10 cellular contexts compared by ENCODE assay signal in genomic region chr12:1812650-1813302, GRCh38. TPM values are rescaled to one million over a fixed set of nuclear protein-coding genes. Genes with fewer than 3 reads are reported as not detected.
DNase-seq lines count a peak whose midpoint lies in the region; ATAC-seq and TF ChIP-seq lines count a peak whose summit lies in the region.
"Had no signal": no experiment of that assay in that cellular context is flagged by ENCODE, and none has a peak within 500 bp of the region (broad histone marks: within the 10 kb centered on the region; RNA-seq: fewer than 3 reads in every experiment).

No MANE protein-coding gene starts in this region.

- H3K4me3 ChIP-seq in skin epidermis (no peak overlapping the region), PC-3 (ENCODE audit: low read length) (no peak overlapping the region)

- TF ChIP-seq CTCF in PC-3 (conservative IDR thresholded peaks at IDR 0.05; ENCODE audit: low read depth, low read length), result no peak

- H3K79me2 ChIP-seq in PC-3 (ENCODE audit: low read length), result no peaks in the 10 kb centered on the region

- no peak overlapping the region for H2AFZ ChIP-seq in PC-3 (ENCODE audit: low read length)

- H3K4me1 ChIP-seq in PC-3 (ENCODE audit: insufficient read depth, low read length), result no peaks in the 10 kb centered on the region

- H3F3A ChIP-seq in PC-3 (ENCODE audit: low read length, unreplicated experiment), result no peaks in the 10 kb centered on the region

- peaks cover 2 to 3% of the 10 kb centered on the region in 2 donors for H3K27me3 Mint-ChIP-seq in T-cell

- CTCF ChIA-PET in T-cell (lab: Charles Lee), result interaction anchor here in 1 of 2 donors (1.2 kb wide), 1 partner anchor 127 kb away, joined by 4 read pairs; no protein-coding TSS in a partner anchor
- CTCF ChIA-PET in PC-3 (lab: Charles Lee), result no interaction called here

- H3K9ac ChIP-seq in PC-3 (ENCODE audit: low read length), result no peak overlapping the region

- DNase-seq in T-cell, result peak in 1 of 34 experiments; percentile 28
- peak; percentile 86 for DNase-seq in cardiac septum (ENCODE audit: low spot score)
- DNase-seq in cerebellar nuclear complex (lab: John Stamatoyannopoulos, UW), result no peak
- no peak for DNase-seq in PC-3
- DNase-seq in A172 (ENCODE audit: low spot score), result no peak

- no peaks in the 10 kb centered on the region for H3K36me3 ChIP-seq in PC-3 (ENCODE audit: low read depth, low read length)

- H3K4me3 Mint-ChIP-seq in T-cell, result peak overlapping the region in 1 of 3 donors; percentile 18

- ATAC-seq in HG03280 (IDR thresholded peaks at IDR 0.05; ENCODE audit: unreplicated experiment) (peak; percentile 64), T-cell (replicated peaks in 1 of 4) (peak in 1 of 4 experiments; percentile 38), HG03108 (IDR thresholded peaks at IDR 0.05; ENCODE audit: unreplicated experiment) (no peak), PC-3 (no peak)

- H3K27ac Mint-ChIP-seq in T-cell, result peak overlapping the region; percentile 11 to 65

- H3K9me3 ChIP-seq in PC-3 (ENCODE audit: low read length), result no peaks in the 10 kb centered on the region

- no peaks in the 10 kb centered on the region for H3K9me3 Mint-ChIP-seq in T-cell

- H4K20me1 ChIP-seq in PC-3 (ENCODE audit: low read length), result no peaks in the 10 kb centered on the region

- no peak overlapping the region for H3K4me2 ChIP-seq in PC-3 (ENCODE audit: low read length)

- POLR2A ChIA-PET in T-cell (lab: Charles Lee) (no interaction called here), PC-3 (lab: Charles Lee; ENCODE audit: unreplicated experiment) (no interaction called here)

- intact Hi-C loops in cardiac septum (cut with DNase I) (no loop called here), PC-3 (cut with micrococcal nuclease) (no loop called here)

- BruUV-seq in PC-3 (replicated peaks; lab: Mats Ljungman, UMichigan), result no TSS peak

- peak overlapping the region in 19 of 21 experiments; percentile 6 to 81 (median 48) for H3K27ac ChIP-seq in skin epidermis
- no peak overlapping the region for H3K27ac ChIP-seq in PC-3 (ENCODE audit: low read length)
- H3K27ac ChIP-seq: epithelial cell of prostate, VCaP had no signal

- H3K27me3 ChIP-seq in PC-3 (ENCODE audit: low read length), result peaks cover 31% of the 10 kb centered on the region

- H3K4me1 Mint-ChIP-seq in T-cell, result peaks cover 8 to 23% (median 10%) of the 10 kb centered on the region in 3 donors

- H3K36me3 Mint-ChIP-seq in T-cell, result no peaks in the 10 kb centered on the region

- no peaks in the 10 kb centered on the region for H3K9me2 ChIP-seq in PC-3 (replicated peaks; ENCODE audit: low read length)

RNA-seq across cellular contexts. Expression of gene LRTM2, which starts 7.6 kb away (rescaled TPM):
- not detected for total RNA-seq in T-cell
- not detected for total RNA-seq in cardiac septum
- not detected in 2 replicates for total RNA-seq in PC-3 (2014; rRNA removed)
- not detected in 2 replicates for total RNA-seq in A172 (2014; rRNA removed; shearing (Covaris generic))
